26 cellular contexts compared by ENCODE assay signal in genomic region chr4:99471896-99472295, GRCh38. TPM values are rescaled to one million over a fixed set of nuclear protein-coding genes. Genes with fewer than 3 reads are reported as not detected.
DNase-seq lines count a peak whose midpoint lies in the region; ATAC-seq, FAIRE-seq and TF ChIP-seq lines count a peak whose summit lies in the region.
"Had no signal": no experiment of that assay in that cellular context is flagged by ENCODE, and none has a peak within 500 bp of the region (broad histone marks: within the 10 kb centered on the region; RNA-seq: fewer than 3 reads in every experiment).

No MANE protein-coding gene starts in this region.

- no peak for TF ChIP-seq CTCF in HepG2 (CRISPR knock-in tag; IDR thresholded peaks at IDR 0.05)
- TF ChIP-seq CTCF in right lobe of liver (IDR thresholded peaks at IDR 0.05), result no peak
- no peak for TF ChIP-seq CTCF in MM.1S (IDR thresholded peaks at IDR 0.05; ENCODE audit: low read length)

- no peaks in the 10 kb centered on the region for H3K4me1 ChIP-seq in HepG2 (ENCODE audit: insufficient read depth, low read length)
- no peaks in the 10 kb centered on the region for H3K4me1 ChIP-seq in right lobe of liver
- H3K4me1 ChIP-seq in SJCRH30, result no peaks in the 10 kb centered on the region
- H3K4me1 ChIP-seq in MM.1S (ENCODE audit: low read length), result no peaks in the 10 kb centered on the region
- H3K4me1 ChIP-seq: BE2C, BLaER1, Caco-2 had no signal

- H3K9me3 ChIP-seq in HepG2 (ENCODE audit: low read length), result no peaks in the 10 kb centered on the region
- H3K9me3 ChIP-seq in right lobe of liver, result no peaks in the 10 kb centered on the region
- no peaks in the 10 kb centered on the region for H3K9me3 ChIP-seq in SJCRH30 (replicated peaks)
- H3K9me3 ChIP-seq in MM.1S (replicated peaks; ENCODE audit: insufficient read depth, low read length), result no peaks in the 10 kb centered on the region; the same call in 1 of the 2 replicates
- H3K9me3 ChIP-seq: BE2C, BLaER1, Caco-2 had no signal

- no peak for TF ChIP-seq POLR2A in HepG2 (IDR thresholded peaks at IDR 0.05; ENCODE audit: insufficient read depth in 1 of 2, low read depth in 2 of 2, low read length in 2 of 2)
- TF ChIP-seq POLR2A in right lobe of liver (IDR thresholded peaks at IDR 0.05), result no peak

- CTCF ChIA-PET in HepG2 (lab: Yijun Ruan, JAX; ENCODE audit: low intra/inter-chr PET ratio, low total read pairs), result no interaction called here

- intact Hi-C loops in HepG2 (cut with micrococcal nuclease; ENCODE audit: unreplicated experiment), result no loop called here
- intact Hi-C loops in right lobe of liver (cut with DNase I), result no loop called here

- H3F3A ChIP-seq in MM.1S (ENCODE audit: insufficient read depth, low read length), result no peaks in the 10 kb centered on the region

- H3K9ac ChIP-seq in HepG2 (ENCODE audit: insufficient read depth, low read depth, low read length) (no peak overlapping the region), MM.1S (ENCODE audit: low read length) (no peak overlapping the region)
- H3K9ac ChIP-seq: BLaER1 had no signal

- TF ChIP-seq EP300 in HepG2 (IDR thresholded peaks at IDR 0.05; ENCODE audit: low read depth in 2 of 2, low read length in 2 of 2) (no peak), HepG2 (CRISPR knock-in tag; IDR thresholded peaks at IDR 0.05; ENCODE audit: borderline replicate concordance) (no peak)

- H3K36me3 ChIP-seq in HepG2 (replicated peaks in 1 of 2; ENCODE audit: control insufficient read depth in 1 of 2, insufficient read depth in 2 of 2, low read length in 2 of 2) (no peaks in the 10 kb centered on the region), right lobe of liver (no peaks in the 10 kb centered on the region), SJCRH30 (no peaks in the 10 kb centered on the region), MM.1S (replicated peaks; ENCODE audit: insufficient read depth, low read length) (no peaks in the 10 kb centered on the region)
- H3K36me3 ChIP-seq: BE2C, BLaER1 had no signal

- peak; percentile 1 for DNase-seq in HepG2 (ENCODE audit: low spot score)
- DNase-seq in right lobe of liver, result no peak
- DNase-seq in SK-MEL-5 (ENCODE audit: low read depth, low spot score), result peak; percentile 32
- peak; percentile 69 for DNase-seq in foreskin melanocyte
- DNase-seq in SJCRH30, result no peak
- no peak for DNase-seq in MM.1S
- DNase-seq: 8988T; ACHN; BE2C; C1 segment of cervical spinal cord; Caco-2; Calu3; CD4-positive, alpha-beta memory T cell; CD4-positive, CD25-positive, alpha-beta regulatory T cell; CD8-positive, alpha-beta memory T cell; DMS79 treated with DMSO at 0.1 percent for 48 hours; GF-D8 had no signal

- no peak for ATAC-seq in HepG2
- ATAC-seq in right lobe of liver, result no peak

- no peak for FAIRE-seq in HepG2 (lab: Jason Lieb, UNC)
- FAIRE-seq: A204.1, D721Med, G401.6, GM12891, GM19239 had no signal

- H2AFZ ChIP-seq in HepG2 (ENCODE audit: low read length), result no peak overlapping the region
- H2AFZ ChIP-seq in MM.1S (ENCODE audit: low read length), result no peak overlapping the region

- WGBS in HepG2 (ENCODE audit: low lambda C conversion rate), result 5% methylated on average over 1 of the region's 1 CpG
- 14% methylated on average over 1 of the region's 1 CpG for WGBS in right lobe of liver (ENCODE audit: insufficient coverage, low coverage, low lambda C conversion rate, missing lambda C conversion rate)

- H3K27ac ChIP-seq in HepG2 (ENCODE audit: extremely low read length, insufficient read depth, low read length) (no peak overlapping the region), right lobe of liver (no peak overlapping the region), SJCRH30 (no peak overlapping the region), MM.1S (ENCODE audit: low read length) (no peak overlapping the region)
- H3K27ac ChIP-seq: BLaER1 had no signal

- H3K4me2 ChIP-seq in HepG2 (ENCODE audit: low read depth, low read length), result no peak overlapping the region
- H3K4me2 ChIP-seq in MM.1S (ENCODE audit: low read depth, low read length), result no peak overlapping the region
- H3K4me2 ChIP-seq: BLaER1 had no signal

- H3K4me3 ChIP-seq in HepG2 (replicated peaks in 1 of 3; ENCODE audit: insufficient read depth in 1 of 3, low read depth in 2 of 3, low read length in 3 of 3), result no peak overlapping the region
- no peak overlapping the region for H3K4me3 ChIP-seq in right lobe of liver
- no peak overlapping the region for H3K4me3 ChIP-seq in SJCRH30
- no peak overlapping the region for H3K4me3 ChIP-seq in MM.1S (ENCODE audit: low read length)
- H3K4me3 ChIP-seq: BLaER1 had no signal

- BruUV-seq in HepG2 (replicated peaks; lab: Mats Ljungman, UMichigan), result no TSS peak

- no peak for TF ChIP-seq RAD21 in HepG2 (CRISPR knock-in tag; IDR thresholded peaks at IDR 0.05)

- no peaks in the 10 kb centered on the region for H3K9me2 ChIP-seq in MM.1S (replicated peaks; ENCODE audit: insufficient read depth, low read length)

- H3K27me3 ChIP-seq in HepG2 (ENCODE audit: control insufficient read depth in 1 of 2, insufficient read depth in 2 of 2, low read length in 2 of 2) (no peaks in the 10 kb centered on the region), right lobe of liver (no peaks in the 10 kb centered on the region), SJCRH30 (no peaks in the 10 kb centered on the region), MM.1S (replicated peaks; ENCODE audit: insufficient read depth, low read length) (no peaks in the 10 kb centered on the region)
- H3K27me3 ChIP-seq: BE2C, BLaER1 had no signal

- H3K79me2 ChIP-seq in HepG2 (ENCODE audit: insufficient read depth, low read length) (no peaks in the 10 kb centered on the region), MM.1S (ENCODE audit: low read length) (no peaks in the 10 kb centered on the region)

- POLR2A ChIA-PET in HepG2 (lab: Yijun Ruan, JAX), result no interaction called here

- no peaks in the 10 kb centered on the region for H4K20me1 ChIP-seq in HepG2 (ENCODE audit: insufficient read depth, low read length)
- no peaks in the 10 kb centered on the region for H4K20me1 ChIP-seq in MM.1S (ENCODE audit: insufficient read depth, low read length)
- H4K20me1 ChIP-seq: BLaER1 had no signal

- in situ Hi-C loops in HepG2 (cut with HindIII; ENCODE audit: extremely low pct_ligation_motif_present, low pct_unique_long_range_greater_than_20kb), result loop anchor here (25.0 kb wide), 1 partner anchor 1010 kb away; no protein-coding TSS in a partner anchor
- in situ Hi-C loops in SK-MEL-5 (cut with HindIII; ENCODE audit: low pct_unique_long_range_greater_than_20kb, low sequenced_read_pairs), result no loop called here

RNA-seq across cellular contexts. Expression of gene ADH7, which starts 36.8 kb away (rescaled TPM):
- total RNA-seq in HepG2 (2016; rRNA removed; fragmentation: Illumina TruSeq; extraction: Trizol), result not detected in 2 replicates
- not detected in 2 replicates for total RNA-seq in HepG2 (2016; cell fraction: cytosol; rRNA removed; fragmentation: Illumina TruSeq; extraction: Trizol; ENCODE audit: low read depth)
- not detected in 2 replicates for total RNA-seq in HepG2 (2016; cell fraction: insoluble cytoplasmic fraction; rRNA removed; fragmentation: Illumina TruSeq; extraction: Trizol)
- total RNA-seq in HepG2 (2016; cell fraction: membrane; rRNA removed; fragmentation: Illumina TruSeq; extraction: Trizol), result not detected in 2 replicates
- not detected in 2 replicates for total RNA-seq in HepG2 (2016; cell fraction: nucleus; rRNA removed; fragmentation: Illumina TruSeq; extraction: Trizol)
- polyA plus RNA-seq in HepG2 (2011; rRNA removed), result not detected in 2 replicates
- polyA plus RNA-seq in HepG2 (2011; cell fraction: cytosol; rRNA removed), result not detected in 2 replicates
- polyA plus RNA-seq in HepG2 (2011; cell fraction: nucleus; rRNA removed), result not detected in 2 replicates
- not detected in 2 replicates for polyA plus RNA-seq in HepG2 (2012)
- not detected in 2 replicates for polyA plus RNA-seq in HepG2 (2016; cell fraction: cytosol; fragmentation: Illumina TruSeq; extraction: Trizol; ENCODE audit: low read depth)
- not detected in 2 replicates for polyA plus RNA-seq in HepG2 (2016; cell fraction: insoluble cytoplasmic fraction; fragmentation: Illumina TruSeq; extraction: Trizol; ENCODE audit: low read depth)
- not detected in 2 replicates for polyA plus RNA-seq in HepG2 (2016; cell fraction: membrane; fragmentation: Illumina TruSeq; extraction: Trizol; ENCODE audit: low read depth)
- polyA plus RNA-seq in HepG2 (2016; cell fraction: nucleus; fragmentation: Illumina TruSeq; extraction: Trizol; ENCODE audit: insufficient read depth, low read depth), result not detected in 2 replicates
- not detected in 2 replicates for polyA minus RNA-seq in HepG2 (2011; rRNA and poly(A)+ RNA removed; ENCODE audit: low replicate concordance)
- not detected in 2 replicates for polyA minus RNA-seq in HepG2 (2011; cell fraction: cytosol; rRNA and poly(A)+ RNA removed)
- not detected in 2 replicates for polyA minus RNA-seq in HepG2 (2011; cell fraction: nucleus; rRNA and poly(A)+ RNA removed)
- under 1 TPM in 1 of 6 experiments, not detected in 5; 0.42 TPM for total RNA-seq in right lobe of liver
- total RNA-seq in SK-MEL-5 (2014; rRNA removed; shearing (Covaris generic)), result not detected in 2 replicates
- polyA plus RNA-seq in SK-MEL-5 (2015; cell fraction: cytosol; rRNA removed), result not detected in 2 replicates
- polyA plus RNA-seq in SK-MEL-5 (2015; cell fraction: nucleus; rRNA removed), result not detected in 2 replicates
- not detected in 2 replicates for total RNA-seq in SJCRH30 (2014; rRNA removed; shearing (Covaris generic))
- total RNA-seq: A673; Caco-2; Calu3; CD4-positive, alpha-beta memory T cell; CD4-positive, CD25-positive, alpha-beta regulatory T cell; CD8-positive, alpha-beta memory T cell had no signal
- polyA plus RNA-seq: AG04450; CD14-positive monocyte; CD4-positive, alpha-beta memory T cell; CD4-positive, CD25-positive, alpha-beta regulatory T cell; CD8-positive, alpha-beta memory T cell had no signal

RNA-seq across cellular contexts. Expression of gene C4orf17, which starts 38.9 kb away (rescaled TPM):
- total RNA-seq in HepG2 (2016; rRNA removed; fragmentation: Illumina TruSeq; extraction: Trizol) (not detected in 2 replicates), right lobe of liver (not detected)
- total RNA-seq in HepG2 (2016; cell fraction: cytosol; rRNA removed; fragmentation: Illumina TruSeq; extraction: Trizol; ENCODE audit: low read depth), result not detected in 2 replicates
- not detected in 2 replicates for total RNA-seq in HepG2 (2016; cell fraction: insoluble cytoplasmic fraction; rRNA removed; fragmentation: Illumina TruSeq; extraction: Trizol)
- total RNA-seq in HepG2 (2016; cell fraction: membrane; rRNA removed; fragmentation: Illumina TruSeq; extraction: Trizol), result not detected in 2 replicates
- not detected in 2 replicates for total RNA-seq in HepG2 (2016; cell fraction: nucleus; rRNA removed; fragmentation: Illumina TruSeq; extraction: Trizol)
- polyA plus RNA-seq in HepG2 (2011; rRNA removed), result not detected in 2 replicates
- not detected in 2 replicates for polyA plus RNA-seq in HepG2 (2011; cell fraction: cytosol; rRNA removed)
- not detected in 2 replicates for polyA plus RNA-seq in HepG2 (2011; cell fraction: nucleus; rRNA removed)
- not detected in 2 replicates for polyA plus RNA-seq in HepG2 (2012)
- not detected in 2 replicates for polyA plus RNA-seq in HepG2 (2016; cell fraction: cytosol; fragmentation: Illumina TruSeq; extraction: Trizol; ENCODE audit: low read depth)
- polyA plus RNA-seq in HepG2 (2016; cell fraction: insoluble cytoplasmic fraction; fragmentation: Illumina TruSeq; extraction: Trizol; ENCODE audit: low read depth), result not detected in 2 replicates
- not detected in 2 replicates for polyA plus RNA-seq in HepG2 (2016; cell fraction: membrane; fragmentation: Illumina TruSeq; extraction: Trizol; ENCODE audit: low read depth)
- polyA plus RNA-seq in HepG2 (2016; cell fraction: nucleus; fragmentation: Illumina TruSeq; extraction: Trizol; ENCODE audit: insufficient read depth, low read depth), result not detected in 2 replicates
- polyA minus RNA-seq in HepG2 (2011; rRNA and poly(A)+ RNA removed; ENCODE audit: low replicate concordance), result not detected in 2 replicates
- not detected in 2 replicates for polyA minus RNA-seq in HepG2 (2011; cell fraction: cytosol; rRNA and poly(A)+ RNA removed)
- polyA minus RNA-seq in HepG2 (2011; cell fraction: nucleus; rRNA and poly(A)+ RNA removed), result not detected in 2 replicates
- total RNA-seq in SK-MEL-5 (2014; rRNA removed; shearing (Covaris generic)), result not detected in 2 replicates
- not detected in 2 replicates for polyA plus RNA-seq in SK-MEL-5 (2015; cell fraction: cytosol; rRNA removed)
- not detected in 2 replicates for polyA plus RNA-seq in SK-MEL-5 (2015; cell fraction: nucleus; rRNA removed)
- not detected in 2 replicates for total RNA-seq in SJCRH30 (2014; rRNA removed; shearing (Covaris generic))
- total RNA-seq: A673; Caco-2; Calu3; CD4-positive, alpha-beta memory T cell; CD4-positive, CD25-positive, alpha-beta regulatory T cell; CD8-positive, alpha-beta memory T cell had no signal
- polyA plus RNA-seq: AG04450; CD14-positive monocyte; CD4-positive, alpha-beta memory T cell; CD4-positive, CD25-positive, alpha-beta regulatory T cell; CD8-positive, alpha-beta memory T cell had no signal

Comparison
In these comparisons a context has a peak if more than half of its experiments do, and no peak if none do; other contexts are left out.
1. DNase-seq: peak in HepG2 (single experiment), SK-MEL-5 (single experiment) and foreskin melanocyte (single experiment); none in right lobe of liver (0 of 3), SJCRH30 (0 of 2) and MM.1S (single experiment).